1 cellular context compared by ENCODE assay signal in genomic region chr5:57102189-57102904, GRCh38.
TF ChIP-seq lines count a peak whose summit lies in the region.

No MANE protein-coding gene starts in this region.

TF ChIP-seq in HepG2, 621 proteins besides CTCF, POLR2A, EP300 and RAD21 (continued from another document and continues in another):
- peak; percentile 10; the same call in 1 of the 2 replicates for TF ChIP-seq TOE1 (CRISPR knock-in tag; IDR thresholded peaks at IDR 0.05)
- peak; percentile 21; the same call in 1 of the 2 replicates for TF ChIP-seq KDM5A (IDR thresholded peaks at IDR 0.05; ENCODE audit: borderline replicate concordance, low read length)
- no peak for TF ChIP-seq REPIN1 (CRISPR knock-in tag; IDR thresholded peaks at IDR 0.05; ENCODE audit: borderline replicate concordance, low read depth)
- peak; percentile 82 for TF ChIP-seq ASH2L (IDR thresholded peaks at IDR 0.05; ENCODE audit: insufficient read length, low read depth, low read length)
- peak; percentile 61 for TF ChIP-seq CEBPG (CRISPR knock-in tag; IDR thresholded peaks at IDR 0.05)
- TF ChIP-seq HMG20A (CRISPR knock-in tag; IDR thresholded peaks at IDR 0.05; ENCODE audit: borderline replicate concordance), result peak; percentile 74
- no peak for TF ChIP-seq FIP1L1 (IDR thresholded peaks at IDR 0.05; ENCODE audit: borderline replicate concordance, insufficient read depth, low read depth, low read length)
- TF ChIP-seq POGZ (CRISPR knock-in tag; IDR thresholded peaks at IDR 0.05), result peak; percentile 41; the same call in 1 of the 2 replicates
- TF ChIP-seq JUN (CRISPR knock-in tag; IDR thresholded peaks at IDR 0.05), result no peak
- no peak for TF ChIP-seq ZC3H13 (CRISPR knock-in tag; IDR thresholded peaks at IDR 0.05)
- peak; percentile 45; the same call in 1 of the 2 replicates for TF ChIP-seq SAP130 (CRISPR knock-in tag; IDR thresholded peaks at IDR 0.05; ENCODE audit: low read depth)
- no peak for TF ChIP-seq CENPT (CRISPR knock-in tag; IDR thresholded peaks at IDR 0.05; ENCODE audit: low read depth)
- TF ChIP-seq ZNF33B (CRISPR knock-in tag; IDR thresholded peaks at IDR 0.05), result no peak
- TF ChIP-seq ZSCAN29 (CRISPR knock-in tag; conservative IDR thresholded peaks at IDR 0.05), result no peak
- no peak for TF ChIP-seq ISX (CRISPR knock-in tag; conservative IDR thresholded peaks at IDR 0.05)
- TF ChIP-seq TFE3 (CRISPR knock-in tag; IDR thresholded peaks at IDR 0.05), result peak; percentile 40; the same call in 1 of the 2 replicates
- no peak for TF ChIP-seq MBD4 (IDR thresholded peaks at IDR 0.05; ENCODE audit: borderline replicate concordance, low read length)
- no peak for TF ChIP-seq EEA1 (CRISPR knock-in tag; IDR thresholded peaks at IDR 0.05; ENCODE audit: borderline replicate concordance)
- TF ChIP-seq HBP1 (CRISPR knock-in tag; IDR thresholded peaks at IDR 0.05; ENCODE audit: low read depth), result no peak
- TF ChIP-seq PRDM10 (CRISPR knock-in tag; IDR thresholded peaks at IDR 0.05; ENCODE audit: low read depth), result no peak
- 0 out of 2 replicates have a peak, but pooled peaks have one; percentile 20 for TF ChIP-seq SIX4 (CRISPR knock-in tag; IDR thresholded peaks at IDR 0.05)
- no peak for TF ChIP-seq GLI4 (CRISPR knock-in tag; IDR thresholded peaks at IDR 0.05; ENCODE audit: borderline replicate concordance)
- no peak for TF ChIP-seq ZNF577 (CRISPR knock-in tag; IDR thresholded peaks at IDR 0.05; ENCODE audit: borderline replicate concordance, low read depth)
- no peak for TF ChIP-seq CAMTA2 (CRISPR knock-in tag; IDR thresholded peaks at IDR 0.05; ENCODE audit: borderline replicate concordance)
- no peak for TF ChIP-seq ZNF407 (CRISPR knock-in tag; IDR thresholded peaks at IDR 0.05; ENCODE audit: not compliant biosample characterization)
- TF ChIP-seq ZNF644 (CRISPR knock-in tag; IDR thresholded peaks at IDR 0.05; ENCODE audit: low read depth), result peak; percentile 67
- TF ChIP-seq NR2C2 (CRISPR knock-in tag; IDR thresholded peaks at IDR 0.05; ENCODE audit: borderline replicate concordance), result no peak
- peak; percentile 56 for TF ChIP-seq GATAD2A (CRISPR knock-in tag; IDR thresholded peaks at IDR 0.05)
- TF ChIP-seq NR2F1 (CRISPR knock-in tag; IDR thresholded peaks at IDR 0.05), result peak; percentile 37 to 52; a peak in 2 of 4 replicates
- TF ChIP-seq ZFP36L2 (CRISPR knock-in tag; IDR thresholded peaks at IDR 0.05), result no peak
- TF ChIP-seq ATF3 (CRISPR knock-in tag; IDR thresholded peaks at IDR 0.05), result no peak
- TF ChIP-seq TCF7 (IDR thresholded peaks at IDR 0.05; ENCODE audit: low read depth), result peak; percentile 77
- TF ChIP-seq SCMH1 (CRISPR knock-in tag; IDR thresholded peaks at IDR 0.05; ENCODE audit: borderline replicate concordance), result no peak
- TF ChIP-seq MED13 (CRISPR knock-in tag; IDR thresholded peaks at IDR 0.05), result no peak
- 0 out of 2 replicates have a peak, but pooled peaks have one; percentile 2 for TF ChIP-seq FOXP1 (IDR thresholded peaks at IDR 0.05)
- peak; percentile 74 for TF ChIP-seq FOXP1 (CRISPR knock-in tag; IDR thresholded peaks at IDR 0.05)
- no peak for TF ChIP-seq ZNF430 (CRISPR knock-in tag; IDR thresholded peaks at IDR 0.05)
- TF ChIP-seq ESRRA (CRISPR knock-in tag; IDR thresholded peaks at IDR 0.05; ENCODE audit: low read depth), result peak; percentile 36; the same call in 1 of the 2 replicates
- TF ChIP-seq DPF2 (CRISPR knock-in tag; IDR thresholded peaks at IDR 0.05; ENCODE audit: borderline replicate concordance, low read depth), result peak; percentile 69
- peak; percentile 48 for TF ChIP-seq CREM (IDR thresholded peaks at IDR 0.05)
- no peak for TF ChIP-seq CREM (CRISPR knock-in tag; IDR thresholded peaks at IDR 0.05)
- peak; percentile 66 for TF ChIP-seq ZBTB21 (CRISPR knock-in tag; IDR thresholded peaks at IDR 0.05)
- TF ChIP-seq ZNF121 (CRISPR knock-in tag; IDR thresholded peaks at IDR 0.05), result no peak
- TF ChIP-seq ZNF879 (CRISPR knock-in tag; IDR thresholded peaks at IDR 0.05), result no peak
- peak; percentile 86 for TF ChIP-seq HNF4A (CRISPR knock-in tag; IDR thresholded peaks at IDR 0.05)
- TF ChIP-seq TBX3 (IDR thresholded peaks at IDR 0.05; ENCODE audit: borderline replicate concordance), result no peak
- peak; percentile 55; the same call in 1 of the 2 replicates for TF ChIP-seq FOXO1 (CRISPR knock-in tag; IDR thresholded peaks at IDR 0.05)
- no peak for TF ChIP-seq AKAP8 (CRISPR knock-in tag; IDR thresholded peaks at IDR 0.05)
- no peak for TF ChIP-seq SOX6 (IDR thresholded peaks at IDR 0.05)
- peak; percentile 96 for TF ChIP-seq SOX6 (CRISPR knock-in tag; IDR thresholded peaks at IDR 0.05)
- no peak for TF ChIP-seq HMGXB4 (CRISPR knock-in tag; IDR thresholded peaks at IDR 0.05; ENCODE audit: borderline replicate concordance in 1 of 2, low read depth in 1 of 2)
- no peak for TF ChIP-seq HMGA1 (CRISPR knock-in tag; conservative IDR thresholded peaks at IDR 0.05)
- no peak for TF ChIP-seq CERS6 (CRISPR knock-in tag; IDR thresholded peaks at IDR 0.05)
- TF ChIP-seq FOSL2 (CRISPR knock-in tag; IDR thresholded peaks at IDR 0.05), result peak; percentile 32; the same call in 1 of the 2 replicates
- TF ChIP-seq ZNF207 (IDR thresholded peaks at IDR 0.05; ENCODE audit: borderline replicate concordance), result no peak
- no peak for TF ChIP-seq ZSCAN31 (CRISPR knock-in tag; IDR thresholded peaks at IDR 0.05; ENCODE audit: low read depth)
- no peak for TF ChIP-seq KMT2B (CRISPR knock-in tag; IDR thresholded peaks at IDR 0.05)
